1 cellular context compared by ENCODE assay signal in the genomic region with DNA sequence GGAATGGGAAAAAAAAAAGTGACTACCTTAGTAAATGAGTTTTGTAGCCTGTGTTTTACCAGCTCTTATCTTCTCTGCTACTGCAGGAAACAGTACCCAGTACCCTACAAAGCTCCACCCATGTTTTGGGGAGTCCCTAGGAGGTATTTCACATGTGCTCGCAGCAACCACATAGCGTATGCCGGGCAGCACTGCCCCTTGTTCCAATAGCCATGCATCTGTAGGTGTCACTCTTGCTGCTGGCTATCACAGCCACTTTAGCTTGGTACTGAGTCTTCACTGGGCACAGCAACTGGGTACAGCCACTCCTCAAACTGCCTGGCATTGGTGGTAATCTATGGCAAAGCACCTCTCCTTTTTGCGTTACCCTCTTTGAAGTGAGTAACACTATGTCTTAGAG.
TF ChIP-seq lines count a peak whose summit lies in the region.

No MANE protein-coding gene starts in this region.

TF ChIP-seq in SK-N-SH, 30 proteins besides CTCF, POLR2A, EP300 and RAD21 (continued from another document):
- TF ChIP-seq USF2 (IDR thresholded peaks at IDR 0.05; ENCODE audit: borderline replicate concordance, low read depth, low read length) (no peak), FOXJ3 (CRISPR knock-in tag; IDR thresholded peaks at IDR 0.05) (no peak), REST (IDR thresholded peaks at IDR 0.05; ENCODE audit: low read depth, low read length) (no peak), EZH2phosphoT487 (IDR thresholded peaks at IDR 0.05; ENCODE audit: borderline replicate concordance, low read depth) (no peak), SMC3 (IDR thresholded peaks at IDR 0.05; ENCODE audit: low read depth, low read length) (no peak), FOXM1 (IDR thresholded peaks at IDR 0.05; ENCODE audit: low read depth) (no peak), NRF1 (IDR thresholded peaks at IDR 0.05; ENCODE audit: low read depth, low read length) (no peak), GATA2 (CRISPR knock-in tag; IDR thresholded peaks at IDR 0.05) (no peak), ELF1 (IDR thresholded peaks at IDR 0.05) (no peak)
